In genomic region chr12:8018666-8019581, GRCh38 we compare ENCODE assay signal across 9 cellular contexts. TPM values are rescaled to one million over a fixed set of nuclear protein-coding genes. Genes with fewer than 3 reads are reported as not detected.
A peak's percentile ranks its signal among the peaks of the same experiment; 100 is the strongest.
DNase-seq lines count a peak whose midpoint lies in the region; ATAC-seq, FAIRE-seq and TF ChIP-seq lines count a peak whose summit lies in the region.
"Had no signal": no experiment of that assay in that cellular context is flagged by ENCODE, and none has a peak within 500 bp of the region (broad histone marks: within the 10 kb centered on the region; RNA-seq: fewer than 3 reads in every experiment).

No MANE protein-coding gene starts in this region.

- H3K27ac Mint-ChIP-seq in T-helper 17 cell: no peak overlapping the region

- H3K36me3 Mint-ChIP-seq in T-helper 17 cell (ENCODE audit: low read depth): no peaks in the 10 kb centered on the region

- H3K36me3 ChIP-seq in esophagus (ENCODE audit: control insufficient read depth in 2 of 2, insufficient read depth in 2 of 2, low read length in 1 of 2) (no peaks in the 10 kb centered on the region), neuron (ENCODE audit: insufficient read depth, low read length) (no peaks in the 10 kb centered on the region)

- no peaks in the 10 kb centered on the region for H3K9me3 ChIP-seq in T-helper 17 cell (ENCODE audit: control insufficient read depth, low read length, poor library complexity, severe bottlenecking)
- H3K9me3 ChIP-seq in esophagus (ENCODE audit: control insufficient read depth in 2 of 2, insufficient read depth in 1 of 2, low read depth in 1 of 2, low read length in 1 of 2): no peaks in the 10 kb centered on the region
- no peaks in the 10 kb centered on the region for H3K9me3 ChIP-seq in neuron (ENCODE audit: low read length)

- peaks cover 2% of the 10 kb centered on the region for H3K4me1 Mint-ChIP-seq in T-helper 17 cell

- peak overlapping the region; percentile 10 to 28 for H3K4me3 ChIP-seq in esophagus (ENCODE audit: low read depth in 1 of 2, low read length in 2 of 2)
- H3K4me3 ChIP-seq in neuron (ENCODE audit: low read length): peak overlapping the region; percentile 58

- no peak overlapping the region for H3K27ac ChIP-seq in esophagus (ENCODE audit: low read depth in 2 of 2, low read length in 1 of 2)
- H3K27ac ChIP-seq: VCaP had no signal

- peaks cover 29% of the 10 kb centered on the region for H3K27me3 Mint-ChIP-seq in T-helper 17 cell

- no peak for FAIRE-seq in GM19239 (lab: Jason Lieb, UNC)

- TF ChIP-seq CTCF in GM13976 (IDR thresholded peaks at IDR 0.05; ENCODE audit: borderline replicate concordance, control extremely low read depth, extremely low read depth, insufficient read depth, missing control alignments): no peak

- WGBS in esophagus, 2 donors: 3 to 6% methylated on average over 58 of the region's 58 CpGs

- peak overlapping the region; percentile 91 for H2AFZ ChIP-seq in neuron (ENCODE audit: low read depth, low read length)

- DNase-seq in NCI-H2227 (lab: John Stamatoyannopoulos, UW; ENCODE audit: unreplicated experiment) (peak; percentile 62), NCI-H2227 treated with DMSO at 0.1 percent for 48 hours (lab: John Stamatoyannopoulos, UW) (no peak), T-helper 17 cell (no peak), GM19239 (ENCODE audit: insufficient read length, low spot score) (no peak), AG08395 (ENCODE audit: low spot score) (no peak), GM13976 (ENCODE audit: low spot score) (no peak)

- peak; percentile 50 for ATAC-seq in T-helper 17 cell

- peak overlapping the region; percentile 74 for H3K4me3 Mint-ChIP-seq in T-helper 17 cell

- peaks cover 4% of the 10 kb centered on the region in 2 donors for H3K4me1 ChIP-seq in esophagus (ENCODE audit: control insufficient read depth in 2 of 2, insufficient read depth in 2 of 2, low read length in 1 of 2)
- H3K4me1 ChIP-seq in neuron (ENCODE audit: insufficient read depth, low read length): peaks cover 5% of the 10 kb centered on the region

- in situ Hi-C loops in GM13976 (cut with MboI; ENCODE audit: low sequenced_read_pairs, unreplicated experiment): no loop called here

- H3K27me3 ChIP-seq in esophagus (ENCODE audit: control insufficient read depth in 1 of 2, insufficient read depth in 2 of 2, low read length in 2 of 2) (peaks cover 0 to 13% of the 10 kb centered on the region in 2 donors), neuron (ENCODE audit: insufficient read depth, low read length) (peaks cover 26% of the 10 kb centered on the region)

RNA-seq across cellular contexts. Expression of gene FOXJ2, which starts 13.6 kb away (rescaled TPM):
- total RNA-seq in T-helper 17 cell: 10 to 100 TPM; 33.4 to 40.4 TPM
- polyA plus RNA-seq in esophagus: 1 to 10 TPM; 4.2 TPM

RNA-seq across cellular contexts. Expression of gene C3AR1, which starts 47.2 kb away (rescaled TPM):
- 1 to 10 TPM; 3.1 to 3.9 TPM for total RNA-seq in T-helper 17 cell
- polyA plus RNA-seq in esophagus: under 1 TPM; 0.65 to 0.94 TPM
